In the genomic region with DNA sequence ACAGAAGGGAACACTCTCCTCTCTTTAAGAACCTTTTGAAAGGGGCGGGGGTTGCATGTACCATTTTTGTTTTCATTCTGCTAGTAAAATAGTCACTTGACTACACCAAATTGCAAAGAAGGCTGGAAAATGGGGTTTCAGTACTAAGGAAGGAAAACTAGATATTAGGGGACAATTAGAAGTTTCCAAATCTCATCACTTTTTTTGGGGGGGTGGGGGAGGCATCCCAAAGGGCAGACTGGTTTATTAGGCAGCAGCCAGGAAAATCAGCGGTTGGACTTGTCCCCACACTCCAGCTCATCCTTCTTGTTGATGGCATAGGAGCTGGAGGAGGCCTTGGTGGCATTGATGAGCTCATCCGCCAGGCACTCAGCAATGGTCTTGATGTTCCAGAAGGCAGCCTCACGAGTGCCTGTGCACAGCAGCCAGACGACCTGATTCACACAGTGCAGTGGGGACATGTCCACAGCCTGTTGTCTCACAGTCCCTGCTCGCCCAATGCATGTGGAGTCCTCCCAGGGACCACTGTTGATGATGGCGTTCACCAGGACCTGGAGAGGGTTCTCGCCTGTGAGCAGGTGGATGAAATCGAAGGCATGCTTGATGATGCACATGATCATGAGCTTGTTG, we compare ENCODE assay signal across 1 cellular context.
TF ChIP-seq lines count a peak whose summit lies in the region.

No MANE protein-coding gene starts in this region.

TF ChIP-seq in H1, 55 proteins besides CTCF, POLR2A, EP300 and RAD21:
- TF ChIP-seq MAFK (IDR thresholded peaks at IDR 0.05; ENCODE audit: low read depth, low read length) = no peak
- no peak for TF ChIP-seq JUND (IDR thresholded peaks at IDR 0.05; ENCODE audit: low read length)
- TF ChIP-seq SAP30 (IDR thresholded peaks at IDR 0.05; ENCODE audit: insufficient read depth, insufficient replicate concordance, low read length) = no peak
- no peak for TF ChIP-seq YY1 (IDR thresholded peaks at IDR 0.05; ENCODE audit: low read depth, low read length)
- TF ChIP-seq, protein P1, sequence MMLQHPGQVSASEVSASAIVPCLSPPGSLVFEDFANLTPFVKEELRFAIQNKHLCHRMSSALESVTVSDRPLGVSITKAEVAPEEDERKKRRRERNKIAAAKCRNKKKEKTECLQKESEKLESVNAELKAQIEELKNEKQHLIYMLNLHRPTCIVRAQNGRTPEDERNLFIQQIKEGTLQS (IDR thresholded peaks at IDR 0.05; ENCODE audit: insufficient read depth, low read depth, low read length) = no peak
- no peak for TF ChIP-seq SP2 (IDR thresholded peaks at IDR 0.05; ENCODE audit: low read length)
- TF ChIP-seq NRF1 (IDR thresholded peaks at IDR 0.05; ENCODE audit: low read depth, low read length) = no peak
- no peak for TF ChIP-seq FOSL1 (IDR thresholded peaks at IDR 0.05; ENCODE audit: insufficient read depth, low read depth, low read length)
- no peak for TF ChIP-seq TCF12 (IDR thresholded peaks at IDR 0.05; ENCODE audit: low read depth, low read length)
- no peak for TF ChIP-seq NANOG (IDR thresholded peaks at IDR 0.05; ENCODE audit: insufficient read depth, low read depth, low read length, poor library complexity, severe bottlenecking)
- TF ChIP-seq TAF7 (optimal IDR thresholded peaks at IDR 0.05; ENCODE audit: borderline replicate concordance, low read depth, low read length) = no peak
- TF ChIP-seq SIRT6 (IDR thresholded peaks at IDR 0.05; ENCODE audit: low read length) = no peak
- TF ChIP-seq ZNF274 (IDR thresholded peaks at IDR 0.05; ENCODE audit: borderline replicate concordance, extremely low read depth, low read length) = no peak
- no peak for TF ChIP-seq PHF8 (conservative IDR thresholded peaks at IDR 0.05; ENCODE audit: low read depth, low read length)
- TF ChIP-seq SUZ12 (IDR thresholded peaks at IDR 0.05; ENCODE audit: low read length) = no peak
- TF ChIP-seq CHD1 (IDR thresholded peaks at IDR 0.05; ENCODE audit: low read depth, low read length) = no peak
- TF ChIP-seq TBP (IDR thresholded peaks at IDR 0.05; ENCODE audit: low read depth, low read length) = no peak
- TF ChIP-seq, protein P2, sequence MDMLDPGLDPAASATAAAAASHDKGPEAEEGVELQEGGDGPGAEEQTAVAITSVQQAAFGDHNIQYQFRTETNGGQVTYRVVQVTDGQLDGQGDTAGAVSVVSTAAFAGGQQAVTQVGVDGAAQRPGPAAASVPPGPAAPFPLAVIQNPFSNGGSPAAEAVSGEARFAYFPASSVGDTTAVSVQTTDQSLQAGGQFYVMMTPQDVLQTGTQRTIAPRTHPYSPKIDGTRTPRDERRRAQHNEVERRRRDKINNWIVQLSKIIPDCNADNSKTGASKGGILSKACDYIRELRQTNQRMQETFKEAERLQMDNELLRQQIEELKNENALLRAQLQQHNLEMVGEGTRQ (IDR thresholded peaks at IDR 0.05; ENCODE audit: low read length) = no peak
- no peak for TF ChIP-seq GTF2F1 (IDR thresholded peaks at IDR 0.05; ENCODE audit: borderline replicate concordance, low read depth, low read length)
- TF ChIP-seq BCL11A (IDR thresholded peaks at IDR 0.05; ENCODE audit: low read depth in 2 of 2, low read length in 2 of 2) = no peak
